Comparison of ENCODE assay signal across 8 cellular contexts in the genomic region with DNA sequence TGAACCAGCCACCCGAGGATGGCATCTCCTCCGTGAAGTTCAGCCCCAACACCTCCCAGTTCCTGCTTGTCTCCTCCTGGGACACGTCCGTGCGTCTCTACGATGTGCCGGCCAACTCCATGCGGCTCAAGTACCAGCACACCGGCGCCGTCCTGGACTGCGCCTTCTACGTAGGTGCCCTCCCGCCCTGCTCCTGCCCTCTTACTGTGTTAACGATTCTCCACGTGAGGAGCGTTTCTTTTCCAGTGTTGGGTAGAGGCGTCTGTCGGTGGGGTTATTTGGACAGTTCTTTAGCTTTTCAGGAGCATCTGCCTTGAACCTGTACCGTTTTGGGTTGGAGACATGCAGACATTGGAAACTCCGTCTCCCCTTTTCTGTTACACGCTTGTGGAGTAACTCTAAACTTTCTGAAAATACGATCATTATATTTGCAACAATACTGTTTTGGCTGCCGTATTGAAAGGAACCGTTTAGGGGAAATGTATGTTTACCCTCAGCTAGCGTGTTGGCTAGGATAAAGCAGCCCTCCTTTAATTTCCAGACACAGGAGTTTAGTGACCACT. TPM values are rescaled to one million over a fixed set of nuclear protein-coding genes. Genes with fewer than 3 reads are reported as not detected.
DNase-seq lines count a peak whose midpoint lies in the region; ATAC-seq and TF ChIP-seq lines count a peak whose summit lies in the region.

No MANE protein-coding gene starts in this region.

- DNase-seq in AG10803 (ENCODE audit: low read depth) (peak; percentile 48), WERI-Rb-1 (peak; percentile 54), foreskin keratinocyte (peak in 1 of 2 donors; percentile 62), renal cortical epithelial cell (ENCODE audit: low read depth) (peak; percentile 18), Ammon's horn (ENCODE audit: low spot score) (no peak), HuH-7.5 (ENCODE audit: low spot score) (no peak)

- peaks cover 57% of the 10 kb centered on the region for H3K36me3 ChIP-seq in WERI-Rb-1

- peak; percentile 11 for ATAC-seq in GM19023 (IDR thresholded peaks at IDR 0.05; ENCODE audit: unreplicated experiment)
- peak; percentile 8 for ATAC-seq in HG03159 (IDR thresholded peaks at IDR 0.05; ENCODE audit: unreplicated experiment)
- ATAC-seq in foreskin keratinocyte: peak; percentile 24

- H3K27ac ChIP-seq in WERI-Rb-1: peak overlapping the region; percentile 99
- H3K27ac ChIP-seq in foreskin keratinocyte: peak overlapping the region; percentile 76

- no peak for TF ChIP-seq CTCF in AG10803 (conservative IDR thresholded peaks at IDR 0.05; ENCODE audit: low read length)
- no peak for TF ChIP-seq CTCF in WERI-Rb-1 (IDR thresholded peaks at IDR 0.05; ENCODE audit: low read depth, low read length)
- no peak for TF ChIP-seq CTCF in foreskin keratinocyte (conservative IDR thresholded peaks at IDR 0.05)

- H3K4me3 ChIP-seq in AG10803 (ENCODE audit: low read length): peak overlapping the region; percentile 97
- peak overlapping the region; percentile 99 for H3K4me3 ChIP-seq in WERI-Rb-1 (ENCODE audit: low read depth, low read length)

- H3K4me1 ChIP-seq in foreskin keratinocyte: peaks cover 16% of the 10 kb centered on the region

- peaks cover 9% of the 10 kb centered on the region for H3K9me3 ChIP-seq in WERI-Rb-1 (ENCODE audit: severe bottlenecking)

- H3K27me3 ChIP-seq in WERI-Rb-1 (ENCODE audit: insufficient read depth, low read depth, severe bottlenecking) (peaks cover 30% of the 10 kb centered on the region), foreskin keratinocyte (peaks cover 34% of the 10 kb centered on the region)

RNA-seq across cellular contexts. Expression of gene BUB3, which starts 0.8 kb away (rescaled TPM):
- total RNA-seq in foreskin keratinocyte (158 and 174 TPM in 2 replicates), renal cortical epithelial cell (113 and 166 TPM in 2 replicates)
- polyA plus RNA-seq in foreskin keratinocyte: 89.1 and 111 TPM in 2 replicates

RNA-seq across cellular contexts. Expression of gene HMX2, which starts 7.1 kb away (rescaled TPM):
- not detected in 2 replicates for total RNA-seq in foreskin keratinocyte
- polyA plus RNA-seq in foreskin keratinocyte: not detected in 2 replicates
- not detected in 2 replicates for total RNA-seq in renal cortical epithelial cell

RNA-seq across cellular contexts. Expression of gene HMX3, which starts 19.3 kb away (rescaled TPM):
- total RNA-seq in foreskin keratinocyte (not detected in 2 replicates), renal cortical epithelial cell (not detected in 2 replicates)
- not detected in 2 replicates for polyA plus RNA-seq in foreskin keratinocyte

Comparison
In these comparisons a context has a peak if more than half of its experiments do, and no peak if none do; other contexts are left out.
1. DNase-seq: peak in AG10803 (single experiment), WERI-Rb-1 (single experiment) and renal cortical epithelial cell (single experiment); none in Ammon's horn (single experiment) and HuH-7.5 (single experiment).
2. Peak in every context shown above with its lines, with median percentiles within 50 percentile points of each other: ATAC-seq.